Comparison of ENCODE assay signal across 10 cellular contexts in the genomic region with DNA sequence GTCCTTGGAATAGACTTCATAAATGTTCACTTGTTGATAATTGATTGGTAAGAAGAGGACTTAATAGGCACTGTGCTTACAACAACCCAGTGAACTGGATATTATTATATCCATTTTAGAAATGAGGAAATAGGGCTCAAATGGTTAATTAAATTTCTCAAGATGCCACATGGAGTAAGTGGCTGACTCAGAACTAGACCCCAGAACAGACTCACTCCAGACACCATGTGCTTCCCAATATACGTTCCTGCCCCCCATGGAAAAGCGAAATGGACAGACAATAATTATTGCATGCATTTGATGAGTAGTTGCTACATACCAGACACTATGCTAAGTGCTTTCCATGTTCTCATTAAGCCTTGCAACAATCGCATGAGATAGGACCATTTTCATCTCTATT. TPM values are rescaled to one million over a fixed set of nuclear protein-coding genes. Genes with fewer than 3 reads are reported as not detected.
DNase-seq lines count a peak whose midpoint lies in the region; ATAC-seq, FAIRE-seq and TF ChIP-seq lines count a peak whose summit lies in the region.
"Had no signal": no experiment of that assay in that cellular context is flagged by ENCODE, and none has a peak within 500 bp of the region (broad histone marks: within the 10 kb centered on the region; RNA-seq: fewer than 3 reads in every experiment).

No MANE protein-coding gene starts in this region.

- POLR2A ChIA-PET in activated CD8-positive, alpha-beta T cell treated with anti-CD3 and anti-CD28 coated beads, Interleukin-2, amount 10 ng/mL, durations not matched to agents 7 days and 5 days (lab: Charles Lee): no interaction called here

- H3K27ac Mint-ChIP-seq in activated naive CD4-positive, alpha-beta T cell treated with anti-CD3 and anti-CD28 coated beads for 36 hours: no peak overlapping the region
- no peak overlapping the region for H3K27ac Mint-ChIP-seq in activated naive CD4-positive, alpha-beta T cell treated with anti-CD3 and anti-CD28 coated beads, Interleukin-2, amount 50 U/mL, for 72 hours
- H3K27ac Mint-ChIP-seq in activated CD8-positive, alpha-beta T cell treated with anti-CD3 and anti-CD28 coated beads, Interleukin-2, amount 10 ng/mL, durations not matched to agents 7 days and 5 days: no peak overlapping the region

- no peak for ATAC-seq in activated naive CD4-positive, alpha-beta T cell treated with anti-CD3 and anti-CD28 coated beads, Interleukin-2, amount 50 U/mL, for 72 hours
- ATAC-seq in activated CD8-positive, alpha-beta T cell treated with anti-CD3 and anti-CD28 coated beads, Interleukin-2, amount 10 ng/mL, durations not matched to agents 7 days and 5 days: no peak
- ATAC-seq in thoracic aorta (ENCODE audit: insufficient number of reproducible peaks, low FRiP score, low read depth) (no peak), GM19023 (IDR thresholded peaks at IDR 0.05; ENCODE audit: unreplicated experiment) (no peak)

- H3K36me3 ChIP-seq in kidney (ENCODE audit: control insufficient read depth in 1 of 2, insufficient read depth in 2 of 2, low read length in 2 of 2): no peaks in the 10 kb centered on the region
- no peaks in the 10 kb centered on the region for H3K36me3 ChIP-seq in thoracic aorta
- H3K36me3 ChIP-seq: adrenal gland had no signal

- no peaks in the 10 kb centered on the region for H3K9me3 ChIP-seq in kidney (ENCODE audit: control insufficient read depth in 1 of 2, low read length in 2 of 2)
- no peaks in the 10 kb centered on the region for H3K9me3 ChIP-seq in thoracic aorta
- H3K9me3 ChIP-seq: adrenal gland had no signal

- peak overlapping the region; percentile 73 to 78 for H3K4me3 ChIP-seq in kidney (ENCODE audit: low read length in 2 of 2)
- peak overlapping the region; percentile 86 for H3K4me3 ChIP-seq in thoracic aorta

- FAIRE-seq in kidney (lab: Jason Lieb, UNC): no peak

- intact Hi-C loops in activated naive CD4-positive, alpha-beta T cell treated with anti-CD3 and anti-CD28 coated beads for 36 hours (cut with micrococcal nuclease): no loop called here
- intact Hi-C loops in kidney (cut with DNase I): no loop called here

- peak overlapping the region; percentile 55 for H3K4me3 Mint-ChIP-seq in activated naive CD4-positive, alpha-beta T cell treated with anti-CD3 and anti-CD28 coated beads for 36 hours
- H3K4me3 Mint-ChIP-seq in activated CD8-positive, alpha-beta T cell treated with anti-CD3 and anti-CD28 coated beads, Interleukin-2, amount 10 ng/mL, durations not matched to agents 7 days and 5 days: peak overlapping the region; percentile 50

- peaks cover 4 to 5% of the 10 kb centered on the region in 2 donors for H3K4me1 ChIP-seq in kidney (ENCODE audit: control insufficient read depth in 1 of 2, insufficient read depth in 1 of 2, low read depth in 1 of 2, low read length in 2 of 2)
- peaks cover 0 to 25% of the 10 kb centered on the region in 2 donors for H3K4me1 ChIP-seq in thoracic aorta (ENCODE audit: control insufficient read depth in 1 of 2, low read depth in 2 of 2)

- no peaks in the 10 kb centered on the region for H3K27me3 ChIP-seq in thoracic aorta (replicated peaks; ENCODE audit: insufficient read depth)
- H3K27me3 ChIP-seq: adrenal gland had no signal

- no peak overlapping the region for H3K27ac ChIP-seq in kidney (ENCODE audit: low read depth in 2 of 2, low read length in 2 of 2)
- peak overlapping the region in 1 of 2 donors; percentile 77 for H3K27ac ChIP-seq in thoracic aorta
- H3K27ac ChIP-seq: RWPE1 had no signal

- CTCF ChIA-PET in activated naive CD4-positive, alpha-beta T cell treated with anti-CD3 and anti-CD28 coated beads for 36 hours (lab: Charles Lee): no interaction called here
- CTCF ChIA-PET in activated CD8-positive, alpha-beta T cell treated with anti-CD3 and anti-CD28 coated beads, Interleukin-2, amount 10 ng/mL, durations not matched to agents 7 days and 5 days (lab: Charles Lee): no interaction called here

- TF ChIP-seq CTCF in kidney (IDR thresholded peaks at IDR 0.05; ENCODE audit: borderline replicate concordance, extremely low read depth, insufficient read depth) (no peak), thoracic aorta (IDR thresholded peaks at IDR 0.05) (no peak)

- no peaks in the 10 kb centered on the region for H3K9me3 Mint-ChIP-seq in activated naive CD4-positive, alpha-beta T cell treated with anti-CD3 and anti-CD28 coated beads for 36 hours
- H3K9me3 Mint-ChIP-seq in activated naive CD4-positive, alpha-beta T cell treated with anti-CD3 and anti-CD28 coated beads, Interleukin-2, amount 50 U/mL, for 72 hours: no peaks in the 10 kb centered on the region
- H3K9me3 Mint-ChIP-seq in activated CD8-positive, alpha-beta T cell treated with anti-CD3 and anti-CD28 coated beads, Interleukin-2, amount 10 ng/mL, durations not matched to agents 7 days and 5 days (ENCODE audit: insufficient read depth): no peaks in the 10 kb centered on the region

- no peak for DNase-seq in activated naive CD4-positive, alpha-beta T cell treated with anti-CD3 and anti-CD28 coated beads for 36 hours
- no peak for DNase-seq in activated naive CD4-positive, alpha-beta T cell treated with anti-CD3 and anti-CD28 coated beads, Interleukin-2, amount 50 U/mL, for 72 hours (ENCODE audit: low spot score in 2 of 2)
- no peak for DNase-seq in activated CD8-positive, alpha-beta T cell treated with anti-CD3 and anti-CD28 coated beads, Interleukin-2, amount 10 ng/mL, durations not matched to agents 7 days and 5 days
- DNase-seq in kidney (no peak), thoracic aorta (ENCODE audit: low spot score) (no peak), SW 1271 (lab: John Stamatoyannopoulos, UW) (no peak)
- DNase-seq in stimulated activated CD8-positive, alpha-beta memory T cell treated with anti-CD3 and anti-CD28 coated beads, Interleukin-4, amount 100 ng/mL, for 48 hours: no peak
- DNase-seq: adrenal gland had no signal

- H3K4me1 Mint-ChIP-seq in activated naive CD4-positive, alpha-beta T cell treated with anti-CD3 and anti-CD28 coated beads for 36 hours (ENCODE audit: low read depth): peaks cover 6% of the 10 kb centered on the region
- H3K4me1 Mint-ChIP-seq in activated CD8-positive, alpha-beta T cell treated with anti-CD3 and anti-CD28 coated beads, Interleukin-2, amount 10 ng/mL, durations not matched to agents 7 days and 5 days (ENCODE audit: low read depth): peaks cover 8% of the 10 kb centered on the region

- H3K9ac ChIP-seq in kidney (ENCODE audit: low read length in 2 of 2): no peak overlapping the region

- H3K27me3 Mint-ChIP-seq in activated naive CD4-positive, alpha-beta T cell treated with anti-CD3 and anti-CD28 coated beads for 36 hours (ENCODE audit: low read depth): peaks cover 48% of the 10 kb centered on the region
- peaks cover 46% of the 10 kb centered on the region for H3K27me3 Mint-ChIP-seq in activated CD8-positive, alpha-beta T cell treated with anti-CD3 and anti-CD28 coated beads, Interleukin-2, amount 10 ng/mL, durations not matched to agents 7 days and 5 days (ENCODE audit: low read depth)

- no peaks in the 10 kb centered on the region for H3K36me3 Mint-ChIP-seq in activated naive CD4-positive, alpha-beta T cell treated with anti-CD3 and anti-CD28 coated beads for 36 hours (ENCODE audit: low read depth)
- H3K36me3 Mint-ChIP-seq in activated naive CD4-positive, alpha-beta T cell treated with anti-CD3 and anti-CD28 coated beads, Interleukin-2, amount 50 U/mL, for 72 hours: peaks cover 0 to 16% of the 10 kb centered on the region in 2 donors
- H3K36me3 Mint-ChIP-seq in activated CD8-positive, alpha-beta T cell treated with anti-CD3 and anti-CD28 coated beads, Interleukin-2, amount 10 ng/mL, durations not matched to agents 7 days and 5 days (ENCODE audit: low read depth): no peaks in the 10 kb centered on the region

RNA-seq across cellular contexts. Expression of gene ANKS1B, which starts 0.9 kb away (rescaled TPM):
- not detected for total RNA-seq in activated naive CD4-positive, alpha-beta T cell treated with anti-CD3 and anti-CD28 coated beads for 36 hours
- total RNA-seq in activated naive CD4-positive, alpha-beta T cell treated with anti-CD3 and anti-CD28 coated beads, Interleukin-2, amount 50 U/mL, for 72 hours: under 1 TPM in 1 of 2 donors, not detected in 1; 0.16 TPM
- total RNA-seq in activated CD8-positive, alpha-beta T cell treated with anti-CD3 and anti-CD28 coated beads, Interleukin-2, amount 10 ng/mL, durations not matched to agents 7 days and 5 days: not detected
- total RNA-seq in kidney: 5.8 TPM
- 1.7 TPM for polyA plus RNA-seq in kidney (ENCODE audit: insufficient read depth, low read depth, low replicate concordance)
- total RNA-seq in thoracic aorta: 10 to 100 TPM; 45.5 to 65.9 TPM
